ENCODE assay signal across 19 cellular contexts in genomic region chr12:124419292-124420040, GRCh38.
DNase-seq lines count a peak whose midpoint lies in the region; ATAC-seq and TF ChIP-seq lines count a peak whose summit lies in the region.
"Had no signal": no experiment of that assay in that cellular context is flagged by ENCODE, and none has a peak within 500 bp of the region (broad histone marks: within the 10 kb centered on the region; RNA-seq: fewer than 3 reads in every experiment).

No MANE protein-coding gene starts in this region.

- no peak overlapping the region for H3K4me3 Mint-ChIP-seq in osteocyte (ENCODE audit: unreplicated experiment)
- H3K4me3 Mint-ChIP-seq: CD4-positive, CD25-positive, alpha-beta regulatory T cell; T-helper 2 cell treated with Interferon-gamma antibody and Interleukin-4, amounts not matched to agents 5 μg/mL and 100 μg/mL, for 36 hours had no signal

- no peaks in the 10 kb centered on the region for H3K36me3 ChIP-seq in colonic mucosa

- DNase-seq in DMS 273 (lab: John Stamatoyannopoulos, UW; ENCODE audit: unreplicated experiment) (peak; percentile 86), NCI-H446 (lab: John Stamatoyannopoulos, UW) (peak; percentile 75 to 88), colonic mucosa (no peak), osteocyte (ENCODE audit: extremely low spot score, unreplicated experiment) (no peak), NCI-H345 treated with DMSO at 0.1 percent for 48 hours (lab: John Stamatoyannopoulos, UW; ENCODE audit: unreplicated experiment) (no peak), NCI-H2196 (lab: John Stamatoyannopoulos, UW; ENCODE audit: unreplicated experiment) (no peak), NCI-H1092 (lab: John Stamatoyannopoulos, UW) (no peak)
- DNase-seq: activated CD4-positive, alpha-beta T cell treated with anti-CD3 and anti-CD28 coated beads for 4 hours; activated T-cell treated with anti-CD3 and anti-CD28 coated beads, Interleukin-2, amount 50 U/mL, for 48 hours; adrenal gland; CD4-positive, CD25-positive, alpha-beta regulatory T cell; GM23248; NCI-H1436 treated with DMSO at 0.1 percent for 48 hours; NCI-H748 treated with DMSO at 0.1 percent for 48 hours; psoas muscle; stimulated activated CD4-positive, alpha-beta T cell treated with anti-CD3 and anti-CD28 coated beads, Interleukin-4, amount 100 ng/mL, for 1 hour had no signal

- no peaks in the 10 kb centered on the region for H3K9me3 ChIP-seq in colonic mucosa
- H3K9me3 ChIP-seq: adrenal gland, psoas muscle had no signal

- H3K4me3 ChIP-seq in colonic mucosa, result no peak overlapping the region
- H3K4me3 ChIP-seq: adrenal gland, GM23248, psoas muscle had no signal

- H3K4me1 ChIP-seq in colonic mucosa, result peaks cover 13% of the 10 kb centered on the region

- H3K9ac ChIP-seq in colonic mucosa (ENCODE audit: low read depth in 2 of 2, low read length in 2 of 2), result no peak overlapping the region
- H3K9ac ChIP-seq: GM23248, KMS-11 had no signal

- H3K27ac Mint-ChIP-seq in osteocyte (ENCODE audit: unreplicated experiment), result peak overlapping the region; percentile 54
- H3K27ac Mint-ChIP-seq: T-helper 2 cell treated with Interferon-gamma antibody and Interleukin-4, amounts not matched to agents 5 μg/mL and 100 μg/mL, for 36 hours had no signal

- TF ChIP-seq CTCF in colonic mucosa (IDR thresholded peaks at IDR 0.05), result no peak
- no peak for TF ChIP-seq CTCF in osteocyte (IDR thresholded peaks at IDR 0.05)

- peaks cover 38% of the 10 kb centered on the region for H3K36me3 Mint-ChIP-seq in osteocyte (ENCODE audit: unreplicated experiment)

- intact Hi-C loops in colonic mucosa (cut with DNase I), result loop anchor here (10.0 kb wide), 1 partner anchor 55 kb away; no protein-coding TSS in a partner anchor

- no peaks in the 10 kb centered on the region for H3K27me3 ChIP-seq in colonic mucosa
- H3K27me3 ChIP-seq: adrenal gland had no signal

- no peaks in the 10 kb centered on the region for H3K27me3 Mint-ChIP-seq in osteocyte (ENCODE audit: unreplicated experiment)
- H3K27me3 Mint-ChIP-seq: CD4-positive, CD25-positive, alpha-beta regulatory T cell had no signal

- H3K27ac ChIP-seq in colonic mucosa, result peak overlapping the region; percentile 6
- H3K27ac ChIP-seq: GM23248, KMS-11, psoas muscle had no signal

- H3K4me1 Mint-ChIP-seq in osteocyte (ENCODE audit: unreplicated experiment), result peaks cover 53% of the 10 kb centered on the region

- no peak for ATAC-seq in GM18907 (IDR thresholded peaks at IDR 0.05; ENCODE audit: unreplicated experiment)
- ATAC-seq: psoas muscle had no signal

- H3K9me3 Mint-ChIP-seq in osteocyte (ENCODE audit: unreplicated experiment), result no peaks in the 10 kb centered on the region
- H3K9me3 Mint-ChIP-seq: CD4-positive, CD25-positive, alpha-beta regulatory T cell; T-helper 2 cell treated with Interferon-gamma antibody and Interleukin-4, amounts not matched to agents 5 μg/mL and 100 μg/mL, for 36 hours had no signal

Comparison
In these comparisons a context has a peak if more than half of its experiments do, and no peak if none do; other contexts are left out.
1. DNase-seq: peak in DMS 273 (single experiment) and NCI-H446 (2 of 2); none in colonic mucosa (single experiment), osteocyte (single experiment), NCI-H345 treated with DMSO at 0.1 percent for 48 hours (single experiment), NCI-H2196 (single experiment) and NCI-H1092 (single experiment).